Comparison of ENCODE assay signal across 7 cellular contexts in the genomic region with DNA sequence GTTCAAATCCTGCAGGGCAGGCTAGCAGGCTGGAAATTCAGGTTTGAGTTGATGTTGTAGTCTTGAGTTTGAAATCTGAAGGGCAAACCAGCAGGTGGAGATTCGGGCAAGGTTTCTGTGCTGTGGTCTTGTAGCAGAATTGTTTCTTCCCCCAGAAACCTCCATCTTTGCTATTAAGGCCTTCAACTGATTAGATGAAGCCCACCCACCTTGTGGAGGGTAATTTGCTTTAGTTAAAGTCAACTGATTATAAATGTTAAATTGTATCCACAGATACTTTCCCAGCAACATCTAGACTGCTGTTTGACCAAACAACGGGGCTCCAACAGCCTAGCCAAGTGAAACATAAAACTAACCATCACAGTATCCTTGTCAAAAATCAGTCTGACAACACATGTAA.
"Had no signal": no experiment of that assay in that cellular context is flagged by ENCODE, and none has a peak within 500 bp of the region (broad histone marks: within the 10 kb centered on the region; RNA-seq: fewer than 3 reads in every experiment).

No MANE protein-coding gene starts in this region.

- H3K27ac Mint-ChIP-seq: IgD-negative memory B cell had no signal

- H3K36me3 Mint-ChIP-seq: IgD-negative memory B cell had no signal

- FAIRE-seq: HepG2, HTR-8/SVneo had no signal

- H3K9me3 Mint-ChIP-seq: IgD-negative memory B cell had no signal

- H3K4me3 Mint-ChIP-seq: IgD-negative memory B cell had no signal

- DNase-seq: IMR-90, KBM-7, KG1 had no signal

- H3K4me1 Mint-ChIP-seq: IgD-negative memory B cell had no signal

- H3K27ac ChIP-seq: HL-60 had no signal

- ATAC-seq: HepG2 had no signal
